ENCODE assay signal across 8 cellular contexts in the genomic region with DNA sequence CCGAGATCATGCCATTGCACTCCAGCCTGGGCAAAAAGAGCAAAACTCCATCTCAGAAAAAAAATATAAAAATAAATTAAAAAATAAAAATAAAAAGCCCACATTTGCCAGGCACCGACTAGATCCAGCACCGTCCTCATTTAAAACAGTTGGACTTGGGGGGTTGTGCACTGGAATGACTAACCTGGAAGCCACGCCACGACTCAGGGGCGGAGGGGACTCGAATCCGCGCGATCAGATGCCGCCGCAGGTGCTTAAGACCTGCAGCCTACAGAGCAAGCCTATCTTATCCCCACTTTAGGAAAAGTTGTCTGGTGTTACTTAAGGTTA. TPM values are rescaled to one million over a fixed set of nuclear protein-coding genes. Genes with fewer than 3 reads are reported as not detected.
DNase-seq lines count a peak whose midpoint lies in the region; ATAC-seq and TF ChIP-seq lines count a peak whose summit lies in the region.

No MANE protein-coding gene starts in this region.

- BruUV-seq in A673 (replicated peaks; lab: Mats Ljungman, UMichigan): no TSS peak

- no peak for ATAC-seq in central memory CD8-positive, alpha-beta T cell (replicated peaks; ENCODE audit: extremely low read depth, poor library complexity, severe bottlenecking)
- no peak for ATAC-seq in HG03175 (IDR thresholded peaks at IDR 0.05; ENCODE audit: unreplicated experiment)

- no peak overlapping the region for H3K27ac Mint-ChIP-seq in central memory CD8-positive, alpha-beta T cell (ENCODE audit: low read depth)

- H3K27me3 Mint-ChIP-seq in central memory CD8-positive, alpha-beta T cell: no peaks in the 10 kb centered on the region

- in situ Hi-C loops in ACHN (cut with HindIII; ENCODE audit: low pct_ligation_motif_present, low pct_unique_long_range_greater_than_20kb, low sequenced_read_pairs): no loop called here

- H3K9me3 Mint-ChIP-seq in central memory CD8-positive, alpha-beta T cell: no peaks in the 10 kb centered on the region

- H3K4me3 ChIP-seq in A673 (ENCODE audit: low read depth, low read length, poor library complexity, severe bottlenecking) (peak overlapping the region; percentile 63), HFF-Myc (replicated peaks; ENCODE audit: low read depth, low read length) (peak overlapping the region; percentile 33), muscle layer of duodenum (ENCODE audit: low read depth in 1 of 2, low read length in 2 of 2) (peak overlapping the region; percentile 62 to 63)

- H3K27me3 ChIP-seq in A673 (replicated peaks; ENCODE audit: insufficient read depth, low read depth, low read length, poor library complexity) (no peaks in the 10 kb centered on the region), muscle layer of duodenum (ENCODE audit: low read depth, low read length) (no peaks in the 10 kb centered on the region)

- intact Hi-C loops in A673 (cut with micrococcal nuclease; ENCODE audit: unreplicated experiment): no loop called here

- TF ChIP-seq CTCF in A673 (conservative IDR thresholded peaks at IDR 0.05; ENCODE audit: low read depth, low read length) (no peak), HFF-Myc (IDR thresholded peaks at IDR 0.05; ENCODE audit: low read depth, low read length, missing control alignments) (no peak)

- peaks cover 6% of the 10 kb centered on the region for H3K4me1 Mint-ChIP-seq in central memory CD8-positive, alpha-beta T cell

- H3K4me1 ChIP-seq in A673 (ENCODE audit: insufficient read depth, low read length, poor library complexity, severe bottlenecking) (peaks cover 5% of the 10 kb centered on the region), muscle layer of duodenum (ENCODE audit: control insufficient read depth in 1 of 2, insufficient read depth in 2 of 2, low read length in 2 of 2) (no peaks in the 10 kb centered on the region)

- H3K9me3 ChIP-seq in A673 (ENCODE audit: low read depth, low read length, poor library complexity, severe bottlenecking): no peaks in the 10 kb centered on the region
- H3K9me3 ChIP-seq in muscle layer of duodenum (ENCODE audit: control insufficient read depth in 1 of 2, low read length in 2 of 2): no peaks in the 10 kb centered on the region

- POLR2A ChIA-PET in A673 (lab: Charles Lee; ENCODE audit: low non-redundant PET): no interaction called here

- H3K36me3 ChIP-seq in A673 (ENCODE audit: insufficient read depth, low read length, poor library complexity, severe bottlenecking): no peaks in the 10 kb centered on the region
- peaks cover 0 to 4% of the 10 kb centered on the region in 2 donors for H3K36me3 ChIP-seq in muscle layer of duodenum (ENCODE audit: control insufficient read depth in 1 of 2, insufficient read depth in 2 of 2, low read length in 2 of 2)

- no peak overlapping the region for H3K27ac ChIP-seq in A673 (ENCODE audit: low read depth, low read length, poor library complexity, severe bottlenecking)
- H3K27ac ChIP-seq in muscle layer of duodenum (ENCODE audit: low read length): no peak overlapping the region

- DNase-seq in A673 (ENCODE audit: low spot score): no peak
- DNase-seq in HFF-Myc (ENCODE audit: extremely low read depth, low read depth): no peak
- no peak for DNase-seq in central memory CD8-positive, alpha-beta T cell (ENCODE audit: low spot score in 2 of 2)
- no peak for DNase-seq in NCI-H187 (lab: John Stamatoyannopoulos, UW)
- no peak for DNase-seq in ACHN
- no peak for DNase-seq in NCI-H524 treated with DMSO at 0.1 percent for 48 hours (lab: John Stamatoyannopoulos, UW)

- H3K36me3 Mint-ChIP-seq in central memory CD8-positive, alpha-beta T cell (ENCODE audit: insufficient read depth): no peaks in the 10 kb centered on the region

- CTCF ChIA-PET in A673 (lab: Charles Lee): no interaction called here

- peak overlapping the region; percentile 15 for H3K4me3 Mint-ChIP-seq in central memory CD8-positive, alpha-beta T cell

RNA-seq across cellular contexts. Expression of a gene that starts 38.5 kb away (rescaled TPM):
- 70.6 and 72.1 TPM in 2 replicates for total RNA-seq in A673 (2021)

RNA-seq across cellular contexts. Expression of a gene that starts 39.2 kb away (rescaled TPM):
- total RNA-seq in A673 (2021): 496 and 513 TPM in 2 replicates
